ENCODE assay signal across 23 cellular contexts in genomic region chr2:88051792-88052191, GRCh38. TPM values are rescaled to one million over a fixed set of nuclear protein-coding genes. Genes with fewer than 3 reads are reported as not detected.
DNase-seq lines count a peak whose midpoint lies in the region; ATAC-seq and TF ChIP-seq lines count a peak whose summit lies in the region.
"Had no signal": no experiment of that assay in that cellular context is flagged by ENCODE, and none has a peak within 500 bp of the region (broad histone marks: within the 10 kb centered on the region; RNA-seq: fewer than 3 reads in every experiment).

No MANE protein-coding gene starts in this region.

- TF ChIP-seq CTCF in SK-N-SH (IDR thresholded peaks at IDR 0.05) (no peak), WERI-Rb-1 (IDR thresholded peaks at IDR 0.05; ENCODE audit: low read depth, low read length) (no peak), smooth muscle cell (IDR thresholded peaks at IDR 0.05; ENCODE audit: borderline replicate concordance, insufficient read depth, poor library complexity, severe bottlenecking) (no peak)

- H3K27me3 ChIP-seq in SK-N-SH (ENCODE audit: insufficient read depth) = no peaks in the 10 kb centered on the region
- H3K27me3 ChIP-seq in WERI-Rb-1 (ENCODE audit: insufficient read depth, low read depth, severe bottlenecking) = no peaks in the 10 kb centered on the region
- H3K27me3 ChIP-seq in smooth muscle cell (ENCODE audit: low read depth) = no peaks in the 10 kb centered on the region
- H3K27me3 ChIP-seq: BLaER1 treated with 17β-estradiol and CSF1 and Interleukin-3, amounts not matched to agents 10 nM and 100 nM; MG63; SJSA1 had no signal

- ATAC-seq in SK-N-SH treated with all-trans-retinoic acid at 6 μM for 48 hours = no peak
- no peak for ATAC-seq in stimulated activated naive CD8-positive, alpha-beta T cell treated with anti-CD3 and anti-CD28 coated beads, Interleukin-15, amount 100 ng/mL, for 72 hours
- no peak for ATAC-seq in HG02623 (IDR thresholded peaks at IDR 0.05; ENCODE audit: unreplicated experiment)
- ATAC-seq: K562, Right ventricle myocardium inferior had no signal

- H3K4me3 ChIP-seq in SK-N-SH (ENCODE audit: low read depth in 2 of 2, low read length in 1 of 2) (no peak overlapping the region), WERI-Rb-1 (ENCODE audit: low read depth, low read length) (no peak overlapping the region), smooth muscle cell (no peak overlapping the region)
- H3K4me3 ChIP-seq: BLaER1 treated with 17β-estradiol and CSF1 and Interleukin-3, amounts not matched to agents 10 nM and 100 nM; K562; MG63; SJSA1 had no signal

- H3K79me2 ChIP-seq in SK-N-SH (ENCODE audit: insufficient read depth) (peaks cover 84% of the 10 kb centered on the region), smooth muscle cell (ENCODE audit: low read depth) (peaks cover 78% of the 10 kb centered on the region)

- no peaks in the 10 kb centered on the region for H3K9me3 ChIP-seq in SK-N-SH
- no peaks in the 10 kb centered on the region for H3K9me3 ChIP-seq in WERI-Rb-1 (ENCODE audit: severe bottlenecking)
- H3K9me3 ChIP-seq in smooth muscle cell (replicated peaks; ENCODE audit: low read depth) = no peaks in the 10 kb centered on the region
- H3K9me3 ChIP-seq: BLaER1 treated with 17β-estradiol and CSF1 and Interleukin-3, amounts not matched to agents 10 nM and 100 nM; MG63; SJSA1 had no signal

- H3K36me3 Mint-ChIP-seq in stimulated activated naive CD8-positive, alpha-beta T cell treated with anti-CD3 and anti-CD28 coated beads, Interleukin-15, Interleukin-2, amounts not matched to agents 100 ng/mL and 50 ng/mL, for 24 hours (ENCODE audit: low read depth) = peaks cover 62% of the 10 kb centered on the region
- H3K36me3 Mint-ChIP-seq in immature natural killer cell = peaks cover 0 to 5% (median 0%) of the 10 kb centered on the region in 3 donors

- H3K4me1 Mint-ChIP-seq in stimulated activated naive CD8-positive, alpha-beta T cell treated with anti-CD3 and anti-CD28 coated beads, Interleukin-15, Interleukin-2, amounts not matched to agents 100 ng/mL and 50 ng/mL, for 24 hours (ENCODE audit: low read depth) = peaks cover 88% of the 10 kb centered on the region
- peaks cover 71% of the 10 kb centered on the region for H3K4me1 Mint-ChIP-seq in stimulated activated naive CD8-positive, alpha-beta T cell treated with anti-CD3 and anti-CD28 coated beads, Interleukin-15, amount 100 ng/mL, for 72 hours
- H3K4me1 Mint-ChIP-seq in immature natural killer cell = peaks cover 39 to 73% of the 10 kb centered on the region in 2 donors

- POLR2A ChIA-PET in SK-N-SH (lab: Yijun Ruan, JAX) = no interaction called here

- H3K9ac ChIP-seq in SK-N-SH (no peak overlapping the region), smooth muscle cell (ENCODE audit: low read depth) (no peak overlapping the region)
- H3K9ac ChIP-seq: BLaER1 treated with 17β-estradiol and CSF1 and Interleukin-3, amounts not matched to agents 10 nM and 100 nM had no signal

- H3F3A ChIP-seq in SK-N-SH (replicated peaks; ENCODE audit: insufficient read depth) (peaks cover 13% of the 10 kb centered on the region), smooth muscle cell (ENCODE audit: low read depth) (no peaks in the 10 kb centered on the region)

- H2AFZ ChIP-seq in SK-N-SH (ENCODE audit: low read depth) (no peak overlapping the region), smooth muscle cell (ENCODE audit: low read depth) (no peak overlapping the region)

- H3K27ac ChIP-seq in SK-N-SH (ENCODE audit: low read depth in 2 of 2, low read length in 1 of 2) = no peak overlapping the region
- H3K27ac ChIP-seq in WERI-Rb-1 = no peak overlapping the region
- H3K27ac ChIP-seq in smooth muscle cell (ENCODE audit: low read depth) = no peak overlapping the region
- H3K27ac ChIP-seq: 22Rv1; BLaER1 treated with 17β-estradiol and CSF1 and Interleukin-3, amounts not matched to agents 10 nM and 100 nM; SJSA1 had no signal

- H3K4me2 ChIP-seq in SK-N-SH = no peak overlapping the region
- H3K4me2 ChIP-seq in smooth muscle cell = no peak overlapping the region

- H4K20me1 ChIP-seq in SK-N-SH (ENCODE audit: insufficient read depth) (peaks cover 18% of the 10 kb centered on the region; the same call in 1 of the 2 replicates), smooth muscle cell (ENCODE audit: low read depth) (peaks cover 24% of the 10 kb centered on the region)

- H3K9me3 Mint-ChIP-seq in stimulated activated naive CD8-positive, alpha-beta T cell treated with anti-CD3 and anti-CD28 coated beads, Interleukin-15, Interleukin-2, amounts not matched to agents 100 ng/mL and 50 ng/mL, for 24 hours = no peaks in the 10 kb centered on the region
- no peaks in the 10 kb centered on the region for H3K9me3 Mint-ChIP-seq in stimulated activated naive CD8-positive, alpha-beta T cell treated with anti-CD3 and anti-CD28 coated beads, Interleukin-15, amount 100 ng/mL, for 72 hours
- no peaks in the 10 kb centered on the region for H3K9me3 Mint-ChIP-seq in immature natural killer cell
- H3K9me3 Mint-ChIP-seq: H9 had no signal

- peak overlapping the region; percentile 20 for H3K4me3 Mint-ChIP-seq in stimulated activated naive CD8-positive, alpha-beta T cell treated with anti-CD3 and anti-CD28 coated beads, Interleukin-15, Interleukin-2, amounts not matched to agents 100 ng/mL and 50 ng/mL, for 24 hours
- H3K4me3 Mint-ChIP-seq in stimulated activated naive CD8-positive, alpha-beta T cell treated with anti-CD3 and anti-CD28 coated beads, Interleukin-15, amount 100 ng/mL, for 72 hours = no peak overlapping the region
- H3K4me3 Mint-ChIP-seq in immature natural killer cell = no peak overlapping the region
- H3K4me3 Mint-ChIP-seq: H9 had no signal

- DNase-seq in SK-N-SH (no peak), immature natural killer cell (no peak), WERI-Rb-1 (no peak), smooth muscle cell (lab: John Stamatoyannopoulos, UW; ENCODE audit: unreplicated experiment) (no peak)
- DNase-seq in stimulated activated naive CD8-positive, alpha-beta T cell treated with anti-CD3 and anti-CD28 coated beads, Interleukin-15, amount 100 ng/mL, for 72 hours = no peak
- DNase-seq: ACHN, EL, GF-D8, H9, MG63, NCI-H1417, NCI-H1694 treated with DMSO at 0.1 percent for 48 hours, NCI-H446, NCI-H526 had no signal

- H3K9me2 ChIP-seq in SK-N-SH = no peaks in the 10 kb centered on the region

- TF ChIP-seq EP300 in SK-N-SH (IDR thresholded peaks at IDR 0.05; ENCODE audit: borderline replicate concordance in 1 of 2, low read depth in 1 of 2, low read length in 1 of 2) = no peak

- H3K27ac Mint-ChIP-seq in stimulated activated naive CD8-positive, alpha-beta T cell treated with anti-CD3 and anti-CD28 coated beads, Interleukin-15, Interleukin-2, amounts not matched to agents 100 ng/mL and 50 ng/mL, for 24 hours = peak overlapping the region; percentile 58
- H3K27ac Mint-ChIP-seq in stimulated activated naive CD8-positive, alpha-beta T cell treated with anti-CD3 and anti-CD28 coated beads, Interleukin-15, amount 100 ng/mL, for 72 hours = no peak overlapping the region
- peak overlapping the region; percentile 6 to 99 (median 77) for H3K27ac Mint-ChIP-seq in immature natural killer cell
- H3K27ac Mint-ChIP-seq: H9 had no signal

- H3K4me1 ChIP-seq in SK-N-SH (ENCODE audit: control insufficient read depth in 1 of 2, insufficient read depth in 2 of 2, low read depth in 1 of 2, low read length in 1 of 2) = peaks cover 15% of the 10 kb centered on the region in 2 experiments
- peaks cover 12% of the 10 kb centered on the region for H3K4me1 ChIP-seq in smooth muscle cell (ENCODE audit: low read depth)

- TF ChIP-seq RAD21 in SK-N-SH (IDR thresholded peaks at IDR 0.05; ENCODE audit: low read length) = no peak

- H3K36me3 ChIP-seq in SK-N-SH (replicated peaks in 1 of 2; ENCODE audit: control insufficient read depth in 1 of 2, insufficient read depth in 2 of 2, low read length in 1 of 2) = peaks cover 17 to 60% of the 10 kb centered on the region in 2 experiments
- 0 out of 2 replicates have a peak, but pooled peaks cover 6% of the 10 kb centered on the region for H3K36me3 ChIP-seq in WERI-Rb-1
- no peaks in the 10 kb centered on the region for H3K36me3 ChIP-seq in smooth muscle cell (ENCODE audit: low read depth)

- H3K27me3 Mint-ChIP-seq in stimulated activated naive CD8-positive, alpha-beta T cell treated with anti-CD3 and anti-CD28 coated beads, Interleukin-15, Interleukin-2, amounts not matched to agents 100 ng/mL and 50 ng/mL, for 24 hours = no peaks in the 10 kb centered on the region
- H3K27me3 Mint-ChIP-seq in stimulated activated naive CD8-positive, alpha-beta T cell treated with anti-CD3 and anti-CD28 coated beads, Interleukin-15, amount 100 ng/mL, for 72 hours = no peaks in the 10 kb centered on the region
- peaks cover 0 to 17% (median 4%) of the 10 kb centered on the region in 3 donors for H3K27me3 Mint-ChIP-seq in immature natural killer cell (ENCODE audit: low read depth in 3 of 3)

- WGBS in SK-N-SH (ENCODE audit: low lambda C conversion rate) = 100% methylated on average over 2 of the region's 2 CpGs
- 94% methylated on average over 2 of the region's 2 CpGs for WGBS in smooth muscle cell (ENCODE audit: low lambda C conversion rate)

- CTCF ChIA-PET in SK-N-SH (lab: Yijun Ruan, JAX) = interaction anchor here (0.8 to 1.6 kb wide), 2 partner anchors 8 to 109 kb away, joined by 3 to 9 read pairs; no protein-coding TSS in a partner anchor

TF ChIP-seq in SK-N-SH, 30 proteins besides CTCF, POLR2A, EP300 and RAD21:
- TF ChIP-seq TCF12 (IDR thresholded peaks at IDR 0.05) (no peak), POLR2AphosphoS5 (IDR thresholded peaks at IDR 0.05; ENCODE audit: low read depth, low read length) (0 out of 2 replicates have a peak, but pooled peaks have one; percentile 9)
TF ChIP-seq in SK-N-SH: peak in this region for 1.

TF ChIP-seq in SK-N-SH treated with all-trans-retinoic acid at 6 μM for 48 hours, 23 proteins besides CTCF, POLR2A, EP300 and RAD21 (continues in another document):
- no peak for TF ChIP-seq SNAI2 (CRISPR knock-in tag; IDR thresholded peaks at IDR 0.05)
- TF ChIP-seq CSDC2 (CRISPR knock-in tag; IDR thresholded peaks at IDR 0.05) = no peak

RNA-seq across cellular contexts. Expression of gene KRCC1, which starts 3.8 kb away (rescaled TPM):
- 10.7 and 16.0 TPM in 2 replicates for polyA plus RNA-seq in SK-N-SH (2012; rRNA removed)
- 19.2 and 24.5 TPM in 2 replicates for polyA plus RNA-seq in SK-N-SH (2012; cell fraction: cytosol; rRNA removed)
- 3.4 and 10.4 TPM in 2 replicates for polyA plus RNA-seq in SK-N-SH (2012; cell fraction: nucleus; rRNA removed)
- polyA plus RNA-seq in immature natural killer cell = 10 to 100 TPM; 31.1 to 36.6 (median 33.1) TPM
- total RNA-seq in smooth muscle cell = 38.2 and 45.9 TPM in 2 replicates
- 18.9 and 19.7 TPM in 2 replicates for polyA plus RNA-seq in smooth muscle cell

RNA-seq across cellular contexts. Expression of gene SMYD1, which starts 15.8 kb away (rescaled TPM):
- 0.06 TPM in 1 of 2 replicates, not detected in the other for polyA plus RNA-seq in SK-N-SH (2012; rRNA removed)
- polyA plus RNA-seq in SK-N-SH (2012; cell fraction: cytosol; rRNA removed) = 0.01 and 0.03 TPM in 2 replicates
- not detected in 2 replicates for polyA plus RNA-seq in SK-N-SH (2012; cell fraction: nucleus; rRNA removed)
- not detected for polyA plus RNA-seq in immature natural killer cell
- total RNA-seq in smooth muscle cell = not detected in 2 replicates
- polyA plus RNA-seq in smooth muscle cell = 0.06 TPM in 1 of 2 replicates, not detected in the other
- total RNA-seq: H9, K562, SJSA1 had no signal
- polyA plus RNA-seq: K562 had no signal

RNA-seq across cellular contexts. Expression of gene RNU2-63P, which starts 35.4 kb away (rescaled TPM):
- polyA plus RNA-seq in SK-N-SH (2012; rRNA removed) (not detected in 2 replicates), immature natural killer cell (1 to 10 TPM in 1 of 3 donors, not detected in 2; 6.2 TPM), smooth muscle cell (3.4 and 3.5 TPM in 2 replicates)
- not detected in 2 replicates for polyA plus RNA-seq in SK-N-SH (2012; cell fraction: cytosol; rRNA removed)
- polyA plus RNA-seq in SK-N-SH (2012; cell fraction: nucleus; rRNA removed) = not detected in 2 replicates
- under 0.01 TPM in 1 of 2 replicates, not detected in the other for total RNA-seq in smooth muscle cell
- total RNA-seq: LHCN-M2, Right ventricle myocardium inferior had no signal

Comparison
In these comparisons a context has a peak if more than half of its experiments do, and no peak if none do; other contexts are left out.
1. H3K27ac Mint-ChIP-seq: peak in stimulated activated naive CD8-positive, alpha-beta T cell treated with anti-CD3 and anti-CD28 coated beads, Interleukin-15, Interleukin-2, amounts not matched to agents 100 ng/mL and 50 ng/mL, for 24 hours (single experiment) and immature natural killer cell (6 of 6); none in stimulated activated naive CD8-positive, alpha-beta T cell treated with anti-CD3 and anti-CD28 coated beads, Interleukin-15, amount 100 ng/mL, for 72 hours (0 of 2).